ENCODE assay signal across 10 cellular contexts in genomic region chr5:51382508-51382758, GRCh38. TPM values are rescaled to one million over a fixed set of nuclear protein-coding genes. Genes with fewer than 3 reads are reported as not detected.
DNase-seq lines count a peak whose midpoint lies in the region; ATAC-seq, FAIRE-seq and TF ChIP-seq lines count a peak whose summit lies in the region.
"Had no signal": no experiment of that assay in that cellular context is flagged by ENCODE, and none has a peak within 500 bp of the region (broad histone marks: within the 10 kb centered on the region; RNA-seq: fewer than 3 reads in every experiment).

No MANE protein-coding gene starts in this region.

- H3K79me2 ChIP-seq in keratinocyte (ENCODE audit: control insufficient read depth, insufficient read depth, low read length) = peaks cover 39% of the 10 kb centered on the region

- H3K9me3 ChIP-seq in keratinocyte (ENCODE audit: control insufficient read depth, low read depth, low read length) = no peaks in the 10 kb centered on the region
- no peaks in the 10 kb centered on the region for H3K9me3 ChIP-seq in suprapubic skin
- peaks cover 8% of the 10 kb centered on the region for H3K9me3 ChIP-seq in WERI-Rb-1 (ENCODE audit: severe bottlenecking)

- peaks cover 7% of the 10 kb centered on the region for H3K36me3 Mint-ChIP-seq in brain

- ATAC-seq in HG03442 (IDR thresholded peaks at IDR 0.05; ENCODE audit: unreplicated experiment) = no peak

- H2AFZ ChIP-seq in keratinocyte (ENCODE audit: control insufficient read depth, low read length) = peak overlapping the region; percentile 84

- H3K4me1 ChIP-seq in keratinocyte (ENCODE audit: control insufficient read depth, extremely low read depth, insufficient read depth, low read length) (peaks cover 22% of the 10 kb centered on the region), suprapubic skin (peaks cover 49% of the 10 kb centered on the region)

- H3K27me3 ChIP-seq in keratinocyte (ENCODE audit: control insufficient read depth, extremely low read depth, insufficient read depth, low read length) (peaks cover 4% of the 10 kb centered on the region), suprapubic skin (peaks cover 98% of the 10 kb centered on the region), WERI-Rb-1 (ENCODE audit: insufficient read depth, low read depth, severe bottlenecking) (peaks cover 95% of the 10 kb centered on the region)

- H3K9me3 Mint-ChIP-seq in brain = peaks cover 0 to 6% (median 2%) of the 10 kb centered on the region in 5 experiments

- peak overlapping the region in 2 of 5 experiments; percentile 75 to 94 for H3K27ac Mint-ChIP-seq in brain

- DNase-seq in NCI-H1694 (lab: John Stamatoyannopoulos, UW) (peak; percentile 7), NCI-H1694 treated with DMSO at 0.1 percent for 48 hours (lab: John Stamatoyannopoulos, UW) (no peak), keratinocyte (ENCODE audit: low read depth, low spot score) (no peak), suprapubic skin (ENCODE audit: low spot score in 2 of 2) (no peak), T-helper 2 cell (no peak), WERI-Rb-1 (no peak)
- DNase-seq: activated CD4-positive, alpha-beta T cell treated with anti-CD3 and anti-CD28 coated beads, Interleukin-2, amount 50 U/mL, for 4 hours had no signal

- TF ChIP-seq POLR2A in suprapubic skin (IDR thresholded peaks at IDR 0.05) = no peak

- H3K4me1 Mint-ChIP-seq in brain = peaks cover 67% of the 10 kb centered on the region

- H3K36me3 ChIP-seq in keratinocyte (ENCODE audit: control insufficient read depth in 2 of 2, extremely low read depth in 1 of 2, insufficient read depth in 2 of 2, low read length in 2 of 2) (peaks cover 0 to under 1% of the 10 kb centered on the region in 2 experiments), suprapubic skin (no peaks in the 10 kb centered on the region), WERI-Rb-1 (no peaks in the 10 kb centered on the region)

- peak overlapping the region; percentile 83 to 94 (median 91) for H3K4me3 Mint-ChIP-seq in brain

- peak; percentile 68 for FAIRE-seq in keratinocyte (lab: Jason Lieb, UNC)
- FAIRE-seq: A204.1 had no signal

- 8% methylated on average over 12 of the region's 12 CpGs for WGBS in suprapubic skin

- peak overlapping the region; percentile 81 for H3K9ac ChIP-seq in keratinocyte (ENCODE audit: control insufficient read depth, extremely low read depth, insufficient read depth, low read length)

- no peak for TF ChIP-seq EP300 in suprapubic skin (IDR thresholded peaks at IDR 0.05)

- peak overlapping the region; percentile 72 for H3K27ac ChIP-seq in keratinocyte (ENCODE audit: control insufficient read depth, insufficient read depth, low read length)
- no peak overlapping the region for H3K27ac ChIP-seq in suprapubic skin
- H3K27ac ChIP-seq in WERI-Rb-1 = no peak overlapping the region

- H4K20me1 ChIP-seq in keratinocyte (ENCODE audit: control insufficient read depth, extremely low read depth, insufficient read depth, low read length) = no peaks in the 10 kb centered on the region

- H3K9me1 ChIP-seq in keratinocyte (ENCODE audit: control insufficient read depth, extremely low read depth, insufficient read depth, low read length) = no peaks in the 10 kb centered on the region

- H3K4me2 ChIP-seq in keratinocyte (ENCODE audit: control insufficient read depth, extremely low read depth, insufficient read depth, low read depth, low read length) = peak overlapping the region; percentile 93

- dilution Hi-C loops in keratinocyte (cut with MboI; ENCODE audit: extremely low pct_ligation_motif_present, low sequenced_read_pairs) = no loop called here

- H3K27me3 Mint-ChIP-seq in brain = peaks cover 100% of the 10 kb centered on the region

- H3K4me3 ChIP-seq in keratinocyte (ENCODE audit: control insufficient read depth in 2 of 3, extremely low read depth in 1 of 3, insufficient read depth in 2 of 3, low read depth in 1 of 3, low read length in 3 of 3) (peak overlapping the region; percentile 66 to 76 (median 72)), suprapubic skin (peak overlapping the region; percentile 55), WERI-Rb-1 (ENCODE audit: low read depth, low read length) (no peak overlapping the region)

- TF ChIP-seq CTCF in brain (conservative IDR thresholded peaks at IDR 0.05) = no peak
- no peak for TF ChIP-seq CTCF in keratinocyte (optimal IDR thresholded peaks at IDR 0.05 in 1 of 3, IDR thresholded peaks at IDR 0.05 in 1 of 3, conservative IDR thresholded peaks at IDR 0.05 in 1 of 3; ENCODE audit: extremely low read depth in 1 of 3, insufficient read depth in 2 of 3, low read length in 3 of 3)
- TF ChIP-seq CTCF in suprapubic skin (IDR thresholded peaks at IDR 0.05) = no peak
- TF ChIP-seq CTCF in WERI-Rb-1 (IDR thresholded peaks at IDR 0.05; ENCODE audit: low read depth, low read length) = no peak

RNA-seq across cellular contexts. Expression of gene ISL1, which starts 0.8 kb away (rescaled TPM):
- polyA plus RNA-seq in brain (ENCODE audit: insufficient read depth, low read depth, low replicate concordance) (156 TPM), keratinocyte (2.4 to 4.5 TPM (median 4.4 TPM) in 3 replicates)
- 0.62 TPM for polyA plus RNA-seq in keratinocyte (2011; ENCODE audit: low read depth)
- 2.3 and 2.9 TPM in 2 replicates for polyA plus RNA-seq in keratinocyte (2011; cell fraction: cytosol; rRNA removed)
- 4.6 and 4.9 TPM in 2 replicates for polyA plus RNA-seq in keratinocyte (2011; cell fraction: nucleus; rRNA removed)
- 0.75 and 3.7 TPM in 2 replicates for polyA plus RNA-seq in keratinocyte (2012; ENCODE audit: low replicate concordance)
- polyA minus RNA-seq in keratinocyte = 2.5 to 7.4 TPM (median 3.5 TPM) in 3 replicates
- 4.4 TPM for polyA minus RNA-seq in keratinocyte (2011; cell fraction: cytosol; rRNA and poly(A)+ RNA removed)
- 2.0 and 3.2 TPM in 2 replicates for polyA minus RNA-seq in keratinocyte (2011; cell fraction: nucleus; rRNA and poly(A)+ RNA removed)
- 1 to 10 TPM in 3 of 4 donors, not detected in 1; 1.1 to 3.3 (median 1.6) TPM for total RNA-seq in suprapubic skin

Comparison
In these comparisons a context has a peak if more than half of its experiments do, and no peak if none do; other contexts are left out.
1. RNA of gene ISL1, which starts 0.8 kb away (polyA plus RNA-seq): 156 TPM in brain (single experiment); 0.62 to 4.9 TPM in keratinocyte; every median in the first group is over 10 times any median in the second.